In the genomic region with DNA sequence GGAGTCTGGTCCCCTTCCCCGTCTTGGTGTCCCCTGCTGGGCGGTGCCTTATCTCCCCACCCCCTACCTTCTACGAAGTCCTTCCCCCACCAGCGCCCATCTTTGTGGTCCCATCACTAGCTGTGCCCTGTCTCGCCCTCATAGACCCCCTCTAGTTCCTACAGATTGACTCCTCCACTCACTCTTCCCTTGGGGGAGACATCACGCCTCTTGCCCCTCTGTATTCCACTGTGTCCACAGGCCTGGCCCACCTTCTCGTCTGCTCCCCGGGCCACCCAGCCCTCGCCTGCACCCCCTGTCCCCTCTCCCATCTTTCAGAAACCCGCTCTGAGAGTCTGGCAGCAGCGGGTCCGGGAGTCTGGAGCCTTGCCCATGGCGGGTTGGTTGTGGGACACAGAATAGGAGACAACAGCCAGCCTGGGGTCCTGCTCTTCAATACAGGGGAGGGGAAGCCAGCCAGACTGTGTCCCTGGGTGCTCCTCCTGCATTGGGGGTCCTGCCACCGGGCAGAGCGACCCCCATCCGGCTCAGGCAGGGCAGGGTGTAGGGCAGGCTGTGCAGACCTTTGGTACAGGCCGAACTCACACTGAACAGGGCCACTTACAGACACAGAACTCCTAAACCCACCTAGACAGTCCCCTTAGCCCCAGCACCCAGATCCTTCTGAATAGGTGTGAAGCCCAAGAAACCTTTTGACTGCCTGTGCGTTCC, we compare ENCODE assay signal across 8 cellular contexts. TPM values are rescaled to one million over a fixed set of nuclear protein-coding genes. Genes with fewer than 3 reads are reported as not detected.
DNase-seq lines count a peak whose midpoint lies in the region; ATAC-seq and TF ChIP-seq lines count a peak whose summit lies in the region.

No MANE protein-coding gene starts in this region.

- no peaks in the 10 kb centered on the region for H3K36me3 ChIP-seq in SU-DHL-6 (ENCODE audit: low read length)
- H3K36me3 ChIP-seq in smooth muscle cell (ENCODE audit: low read depth), result no peaks in the 10 kb centered on the region

- no peak for DNase-seq in activated CD4-positive, alpha-beta T cell treated with anti-CD3 and anti-CD28 coated beads, Interleukin-2, amount 10 ng/mL, durations not matched to agents 24 days and 14 days
- DNase-seq in activated CD4-positive, alpha-beta T cell treated with anti-CD3 and anti-CD28 coated beads, Interleukin-2, amount 50 U/mL, for 48 hours, result no peak
- DNase-seq in glomerular visceral epithelial cell (ENCODE audit: extremely low spot score), result peak; percentile 14
- no peak for DNase-seq in smooth muscle cell (lab: John Stamatoyannopoulos, UW; ENCODE audit: unreplicated experiment)
- DNase-seq in SKM-1 treated with dmso at 0.1 percent for 144 hours (lab: John Stamatoyannopoulos, UW; ENCODE audit: unreplicated experiment), result no peak
- DNase-seq in cerebellar cortex (ENCODE audit: low spot score), result no peak

- no peaks in the 10 kb centered on the region for H3K9me2 ChIP-seq in SU-DHL-6 (replicated peaks; ENCODE audit: insufficient read depth, low read length)

- H3K36me3 Mint-ChIP-seq in activated CD4-positive, alpha-beta T cell treated with anti-CD3 and anti-CD28 coated beads, Interleukin-2, amount 10 ng/mL, durations not matched to agents 24 days and 14 days (ENCODE audit: low read depth), result peaks cover 43% of the 10 kb centered on the region

- H3K9me3 ChIP-seq in SU-DHL-6 (ENCODE audit: insufficient read depth, low read length), result no peaks in the 10 kb centered on the region
- no peaks in the 10 kb centered on the region for H3K9me3 ChIP-seq in smooth muscle cell (replicated peaks; ENCODE audit: low read depth)

- H3K27me3 ChIP-seq in SU-DHL-6 (ENCODE audit: low read length) (no peaks in the 10 kb centered on the region), smooth muscle cell (ENCODE audit: low read depth) (no peaks in the 10 kb centered on the region)

- H4K20me1 ChIP-seq in SU-DHL-6 (ENCODE audit: low read depth, low read length), result no peaks in the 10 kb centered on the region
- H4K20me1 ChIP-seq in smooth muscle cell (ENCODE audit: low read depth), result peaks cover 50% of the 10 kb centered on the region

- H3K27ac Mint-ChIP-seq in activated CD4-positive, alpha-beta T cell treated with anti-CD3 and anti-CD28 coated beads, Interleukin-2, amount 10 ng/mL, durations not matched to agents 24 days and 14 days, result peak overlapping the region; percentile 94

- H3K4me2 ChIP-seq in SU-DHL-6 (ENCODE audit: low read depth, low read length, poor library complexity, severe bottlenecking), result peak overlapping the region; percentile 69
- peak overlapping the region; percentile 99 for H3K4me2 ChIP-seq in smooth muscle cell

- H3K9me3 Mint-ChIP-seq in activated CD4-positive, alpha-beta T cell treated with anti-CD3 and anti-CD28 coated beads, Interleukin-2, amount 10 ng/mL, durations not matched to agents 24 days and 14 days, result no peaks in the 10 kb centered on the region

- no peaks in the 10 kb centered on the region for H3K27me3 Mint-ChIP-seq in activated CD4-positive, alpha-beta T cell treated with anti-CD3 and anti-CD28 coated beads, Interleukin-2, amount 10 ng/mL, durations not matched to agents 24 days and 14 days

- H3K4me3 ChIP-seq in SU-DHL-6 (ENCODE audit: insufficient read depth, low read length, poor library complexity, severe bottlenecking), result peak overlapping the region; percentile 89
- peak overlapping the region; percentile 72 for H3K4me3 ChIP-seq in smooth muscle cell

- peak overlapping the region; percentile 96 for H3K4me3 Mint-ChIP-seq in activated CD4-positive, alpha-beta T cell treated with anti-CD3 and anti-CD28 coated beads, Interleukin-2, amount 10 ng/mL, durations not matched to agents 24 days and 14 days

- H3K4me1 Mint-ChIP-seq in activated CD4-positive, alpha-beta T cell treated with anti-CD3 and anti-CD28 coated beads, Interleukin-2, amount 10 ng/mL, durations not matched to agents 24 days and 14 days, result peaks cover 35% of the 10 kb centered on the region

- H3K79me2 ChIP-seq in SU-DHL-6 (ENCODE audit: insufficient read depth, low read length), result peaks cover 11% of the 10 kb centered on the region; the same call in 1 of the 2 replicates
- peaks cover 40% of the 10 kb centered on the region for H3K79me2 ChIP-seq in smooth muscle cell (ENCODE audit: low read depth)

- intact Hi-C loops in activated CD4-positive, alpha-beta T cell treated with anti-CD3 and anti-CD28 coated beads, Interleukin-2, amount 10 ng/mL, durations not matched to agents 24 days and 14 days (cut with micrococcal nuclease), result loop anchor here (10.0 kb wide), 1 partner anchor 857 kb away; the partner anchor contains the start of gene CCSAP

- H3K27ac ChIP-seq in SU-DHL-6 (ENCODE audit: low read depth, low read length), result peak overlapping the region; percentile 73
- peak overlapping the region; percentile 11 for H3K27ac ChIP-seq in smooth muscle cell (ENCODE audit: low read depth)

- ATAC-seq in esophagus mucosa, result no peak

- H3F3A ChIP-seq in SU-DHL-6 (ENCODE audit: insufficient read depth) (no peaks in the 10 kb centered on the region), smooth muscle cell (ENCODE audit: low read depth) (peaks cover 6% of the 10 kb centered on the region)

- peaks cover 9% of the 10 kb centered on the region for H3K4me1 ChIP-seq in smooth muscle cell (ENCODE audit: low read depth)

- H3K9ac ChIP-seq in SU-DHL-6 (ENCODE audit: low read length), result peak overlapping the region; percentile 87
- peak overlapping the region; percentile 64 for H3K9ac ChIP-seq in smooth muscle cell (ENCODE audit: low read depth)

- 66% methylated on average over 14 of the region's 18 CpGs for WGBS in smooth muscle cell (ENCODE audit: low lambda C conversion rate)

- no peak for TF ChIP-seq CTCF in SU-DHL-6 (IDR thresholded peaks at IDR 0.05; ENCODE audit: insufficient read depth, low read length, poor library complexity, severe bottlenecking)
- TF ChIP-seq CTCF in smooth muscle cell (IDR thresholded peaks at IDR 0.05; ENCODE audit: borderline replicate concordance, insufficient read depth, poor library complexity, severe bottlenecking), result no peak

- H2AFZ ChIP-seq in SU-DHL-6 (ENCODE audit: low read depth, low read length, severe bottlenecking) (no peak overlapping the region), smooth muscle cell (ENCODE audit: low read depth) (no peak overlapping the region)

RNA-seq across cellular contexts. Expression of gene RNF187, which starts 1.1 kb away (rescaled TPM):
- total RNA-seq in activated CD4-positive, alpha-beta T cell treated with anti-CD3 and anti-CD28 coated beads, Interleukin-2, amount 10 ng/mL, durations not matched to agents 24 days and 14 days, result 148 and 150 TPM in 2 replicates
- 35.9 and 36.4 TPM in 2 replicates for total RNA-seq in smooth muscle cell
- 150 and 161 TPM in 2 replicates for polyA plus RNA-seq in smooth muscle cell
- 126 TPM for total RNA-seq in esophagus mucosa
